In genomic region chr5:143279698-143280097, GRCh38 we compare ENCODE assay signal across 2 cellular contexts.
TF ChIP-seq lines count a peak whose summit lies in the region.

No MANE protein-coding gene starts in this region.

TF ChIP-seq in GM23338, 12 proteins besides CTCF, POLR2A, EP300 and RAD21:
- TF ChIP-seq ETS1 (IDR thresholded peaks at IDR 0.05) (0 out of 2 replicates have a peak, but pooled peaks have one; percentile 36), ZNF331 (CRISPR knock-in tag; IDR thresholded peaks at IDR 0.05; ENCODE audit: low read depth) (no peak)

TF ChIP-seq in H1, 55 proteins besides CTCF, POLR2A, EP300 and RAD21:
- TF ChIP-seq SP1 (IDR thresholded peaks at IDR 0.05; ENCODE audit: low read depth, low read length), result 0 out of 2 replicates have a peak, but pooled peaks have one; percentile 12
- TF ChIP-seq CHD1 (IDR thresholded peaks at IDR 0.05; ENCODE audit: low read depth, low read length), result no peak
- 0 out of 2 replicates have a peak, but pooled peaks have one; percentile 32 for TF ChIP-seq TEAD4 (IDR thresholded peaks at IDR 0.05; ENCODE audit: low read depth, low read length)
- peak; percentile 86 for TF ChIP-seq CEBPB (IDR thresholded peaks at IDR 0.05; ENCODE audit: low read depth, low read length)
TF ChIP-seq in H1: peak in this region for 3.
